8 cellular contexts compared by ENCODE assay signal in genomic region chr1:25148673-25149300, GRCh38.
DNase-seq lines count a peak whose midpoint lies in the region; ATAC-seq and TF ChIP-seq lines count a peak whose summit lies in the region.

No MANE protein-coding gene starts in this region.

- no peak overlapping the region for H3K27ac ChIP-seq in CD4-positive, alpha-beta T cell (ENCODE audit: low read depth, low read length)

- intact Hi-C loops in CD4-positive, alpha-beta T cell (cut with DNase I, micrococcal nuclease): loop anchor here (1.0 to 5.0 kb wide), 3 partner anchors 216 to 301 kb away; partner anchors contain the start of gene RUNX3 (in 1 of the 2)
- intact Hi-C loops in activated B cell treated with CpG ODN at 0.5 μM for 24 hours (cut with micrococcal nuclease): loop anchor here (1.0 to 5.0 kb wide), 4 partner anchors 56 to 300 kb away; no protein-coding TSS in a partner anchor

- DNase-seq in CD4-positive, alpha-beta T cell: peak in 4 of 10 experiments; percentile 4 to 20 (median 12)
- DNase-seq in HFFc6 (no peak), activated B cell treated with CpG ODN at 0.5 μM for 24 hours (no peak), immature natural killer cell (peak; percentile 42 to 56 (median 55)), DMS 273 treated with DMSO at 0.1 percent for 48 hours (lab: John Stamatoyannopoulos, UW) (no peak), omental fat pad (ENCODE audit: low spot score) (no peak), NCI-H748 treated with DMSO at 0.1 percent for 48 hours (lab: John Stamatoyannopoulos, UW) (no peak)

- POLR2A ChIA-PET in CD4-positive, alpha-beta T cell (lab: Charles Lee): no interaction called here
- POLR2A ChIA-PET in activated B cell treated with CpG ODN at 0.5 μM for 24 hours (lab: Charles Lee): interaction anchor here (1.0 kb wide), 1 partner anchor 301 kb away, joined by 3 read pairs; no protein-coding TSS in a partner anchor

- peaks cover 49% of the 10 kb centered on the region for H3K27me3 Mint-ChIP-seq in CD4-positive, alpha-beta T cell
- H3K27me3 Mint-ChIP-seq in HFFc6 (ENCODE audit: insufficient read depth) (peaks cover 50% of the 10 kb centered on the region), activated B cell treated with CpG ODN at 0.5 μM for 24 hours (peaks cover 32% of the 10 kb centered on the region), immature natural killer cell (ENCODE audit: low read depth in 3 of 3) (peaks cover under 1 to 7% (median 5%) of the 10 kb centered on the region in 3 donors)

- ATAC-seq in CD4-positive, alpha-beta T cell (ENCODE audit: poor library complexity): peak; percentile 41
- ATAC-seq in activated B cell treated with CpG ODN at 0.5 μM for 24 hours (ENCODE audit: low read depth) (peak; percentile 40), omental fat pad (ENCODE audit: low FRiP score) (no peak), HG03457 (IDR thresholded peaks at IDR 0.05; ENCODE audit: unreplicated experiment) (no peak)

- CTCF ChIA-PET in CD4-positive, alpha-beta T cell (lab: Charles Lee): no interaction called here
- CTCF ChIA-PET in activated B cell treated with CpG ODN at 0.5 μM for 24 hours (lab: Charles Lee): interaction anchor here (1.0 to 2.2 kb wide), 4 partner anchors 55 to 301 kb away, joined by 3 to 12 read pairs (median 3); no protein-coding TSS in a partner anchor

- no peaks in the 10 kb centered on the region for H3K4me1 Mint-ChIP-seq in CD4-positive, alpha-beta T cell (ENCODE audit: low read depth)
- H3K4me1 Mint-ChIP-seq in HFFc6 (ENCODE audit: low read depth) (no peaks in the 10 kb centered on the region), activated B cell treated with CpG ODN at 0.5 μM for 24 hours (peaks cover 15% of the 10 kb centered on the region), immature natural killer cell (peaks cover 13 to 25% of the 10 kb centered on the region in 2 donors)

- H3K27me3 ChIP-seq in CD4-positive, alpha-beta T cell (ENCODE audit: control insufficient read depth, insufficient read depth, low read length): peaks cover 8% of the 10 kb centered on the region

- H3K27ac Mint-ChIP-seq in CD4-positive, alpha-beta T cell: no peak overlapping the region
- no peak overlapping the region for H3K27ac Mint-ChIP-seq in HFFc6
- H3K27ac Mint-ChIP-seq in activated B cell treated with CpG ODN at 0.5 μM for 24 hours: no peak overlapping the region
- peak overlapping the region in 1 of 6 donors; percentile 40 for H3K27ac Mint-ChIP-seq in immature natural killer cell

- no peaks in the 10 kb centered on the region for H3K36me3 Mint-ChIP-seq in CD4-positive, alpha-beta T cell (ENCODE audit: low read depth)
- H3K36me3 Mint-ChIP-seq in HFFc6 (ENCODE audit: low read depth) (no peaks in the 10 kb centered on the region), activated B cell treated with CpG ODN at 0.5 μM for 24 hours (ENCODE audit: low read depth) (no peaks in the 10 kb centered on the region), immature natural killer cell (no peaks in the 10 kb centered on the region)

- no peak overlapping the region for H3K4me3 Mint-ChIP-seq in CD4-positive, alpha-beta T cell
- no peak overlapping the region for H3K4me3 Mint-ChIP-seq in HFFc6
- H3K4me3 Mint-ChIP-seq in activated B cell treated with CpG ODN at 0.5 μM for 24 hours: no peak overlapping the region
- H3K4me3 Mint-ChIP-seq in immature natural killer cell: no peak overlapping the region

- no peaks in the 10 kb centered on the region for H3K9me3 ChIP-seq in CD4-positive, alpha-beta T cell (ENCODE audit: control insufficient read depth, low read length)

- H3K9me3 Mint-ChIP-seq in CD4-positive, alpha-beta T cell: no peaks in the 10 kb centered on the region
- H3K9me3 Mint-ChIP-seq in HFFc6 (no peaks in the 10 kb centered on the region), activated B cell treated with CpG ODN at 0.5 μM for 24 hours (no peaks in the 10 kb centered on the region), immature natural killer cell (no peaks in the 10 kb centered on the region)

- peak; percentile 55 for TF ChIP-seq CTCF in CD4-positive, alpha-beta T cell (IDR thresholded peaks at IDR 0.05)
- peak; percentile 56; the same call in 1 of the 2 replicates for TF ChIP-seq CTCF in HFFc6 (IDR thresholded peaks at IDR 0.05)
- no peak for TF ChIP-seq CTCF in activated B cell treated with CpG ODN at 0.5 μM for 24 hours (IDR thresholded peaks at IDR 0.05)
- TF ChIP-seq CTCF in omental fat pad (IDR thresholded peaks at IDR 0.05): no peak

Comparison
In these comparisons a context has a peak if more than half of its experiments do, and no peak if none do; other contexts are left out.
1. ATAC-seq: peak in CD4-positive, alpha-beta T cell (single experiment) and activated B cell treated with CpG ODN at 0.5 μM for 24 hours (single experiment); none in omental fat pad (single experiment) and HG03457 (single experiment).
2. DNase-seq: peak in immature natural killer cell (3 of 3); none in HFFc6 (single experiment), activated B cell treated with CpG ODN at 0.5 μM for 24 hours (single experiment), DMS 273 treated with DMSO at 0.1 percent for 48 hours (single experiment), omental fat pad (single experiment) and NCI-H748 treated with DMSO at 0.1 percent for 48 hours (single experiment).
3. CTCF ChIP-seq: peak in CD4-positive, alpha-beta T cell (single experiment) and HFFc6 (single experiment); none in activated B cell treated with CpG ODN at 0.5 μM for 24 hours (single experiment) and omental fat pad (0 of 3).